ENCODE assay signal across 12 cellular contexts in genomic region chr2:179344280-179344961, GRCh38.
A peak's percentile ranks its signal among the peaks of the same experiment; 100 is the strongest.
DNase-seq lines count a peak whose midpoint lies in the region; ATAC-seq and TF ChIP-seq lines count a peak whose summit lies in the region.
"Had no signal": no experiment of that assay in that cellular context is flagged by ENCODE, and none has a peak within 500 bp of the region (broad histone marks: within the 10 kb centered on the region; RNA-seq: fewer than 3 reads in every experiment).

No MANE protein-coding gene starts in this region.

- TF ChIP-seq CTCF in HFFc6 (IDR thresholded peaks at IDR 0.05) = no peak
- TF ChIP-seq CTCF in ascending aorta (IDR thresholded peaks at IDR 0.05) = no peak
- TF ChIP-seq CTCF in hepatocyte (IDR thresholded peaks at IDR 0.05; ENCODE audit: poor library complexity) = no peak
- no peak for TF ChIP-seq CTCF in CD4-positive, alpha-beta T cell (IDR thresholded peaks at IDR 0.05)

- H3K4me1 ChIP-seq in ascending aorta (peaks cover 4 to 15% of the 10 kb centered on the region in 2 donors), hepatocyte (ENCODE audit: insufficient read depth) (peaks cover 14% of the 10 kb centered on the region), stomach smooth muscle (ENCODE audit: control insufficient read depth, insufficient read depth, low read length) (peaks cover 31% of the 10 kb centered on the region)

- WGBS in hepatocyte (ENCODE audit: low lambda C conversion rate, missing lambda C conversion rate) = 49% methylated on average over 4 of the region's 4 CpGs

- H3K79me2 ChIP-seq in hepatocyte = no peaks in the 10 kb centered on the region

- peak overlapping the region; percentile 29 for H2AFZ ChIP-seq in hepatocyte

- DNase-seq in HFFc6 (peak; percentile 23), ascending aorta (ENCODE audit: low spot score in 2 of 2) (no peak), hepatocyte (ENCODE audit: low spot score) (peak; percentile 35), MV-4-11 (lab: John Stamatoyannopoulos, UW) (no peak), hepatic stellate cell (ENCODE audit: low spot score) (no peak)
- no peak for DNase-seq in CD4-positive, alpha-beta T cell
- DNase-seq: activated gamma-delta T cell treated with Interleukin-2 at 50 U/mL for 16 hours, psoas muscle, T-cell had no signal

- no peak for ATAC-seq in CD4-positive, alpha-beta T cell (ENCODE audit: poor library complexity)
- no peak for ATAC-seq in HG03095 (IDR thresholded peaks at IDR 0.05; ENCODE audit: unreplicated experiment)
- ATAC-seq: psoas muscle, T-cell had no signal

- H3K4me3 ChIP-seq in ascending aorta = no peak overlapping the region
- H3K4me3 ChIP-seq in hepatocyte = no peak overlapping the region
- H3K4me3 ChIP-seq in stomach smooth muscle (ENCODE audit: low read length in 2 of 2) = no peak overlapping the region
- H3K4me3 ChIP-seq: psoas muscle had no signal

- H3K27me3 ChIP-seq in ascending aorta = no peaks in the 10 kb centered on the region
- no peaks in the 10 kb centered on the region for H3K27me3 ChIP-seq in hepatocyte
- H3K27me3 ChIP-seq in stomach smooth muscle (ENCODE audit: control insufficient read depth in 1 of 2, insufficient read depth in 2 of 2, low read length in 2 of 2) = no peaks in the 10 kb centered on the region
- H3K27me3 ChIP-seq in CD4-positive, alpha-beta T cell (ENCODE audit: control insufficient read depth, insufficient read depth, low read length) = no peaks in the 10 kb centered on the region

- H3K4me1 Mint-ChIP-seq in HFFc6 (ENCODE audit: low read depth) = peaks cover 23% of the 10 kb centered on the region
- no peaks in the 10 kb centered on the region for H3K4me1 Mint-ChIP-seq in CD4-positive, alpha-beta T cell (ENCODE audit: low read depth)
- H3K4me1 Mint-ChIP-seq: T-cell had no signal

- H3K36me3 ChIP-seq in ascending aorta (no peaks in the 10 kb centered on the region), hepatocyte (replicated peaks; ENCODE audit: insufficient read depth, low read depth) (no peaks in the 10 kb centered on the region), stomach smooth muscle (ENCODE audit: control insufficient read depth in 2 of 2, insufficient read depth in 2 of 2, low read length in 2 of 2) (no peaks in the 10 kb centered on the region)

- intact Hi-C loops in ascending aorta (cut with DNase I) = loop anchor here (5.0 kb wide), 2 partner anchors 82 to 127 kb away; partner anchors contain the start of gene SESTD1
- intact Hi-C loops in CD4-positive, alpha-beta T cell (cut with DNase I, micrococcal nuclease) = loop anchor here in 1 of 2 experiments (5.0 kb wide), 1 partner anchor 127 kb away; no protein-coding TSS in a partner anchor

- no peaks in the 10 kb centered on the region for H4K20me1 ChIP-seq in hepatocyte (ENCODE audit: insufficient read depth, poor library complexity, severe bottlenecking)

- H3K36me3 Mint-ChIP-seq in HFFc6 (ENCODE audit: low read depth) = no peaks in the 10 kb centered on the region
- H3K36me3 Mint-ChIP-seq in CD4-positive, alpha-beta T cell (ENCODE audit: low read depth) = no peaks in the 10 kb centered on the region
- H3K36me3 Mint-ChIP-seq: T-cell had no signal

- H3K9me3 Mint-ChIP-seq in HFFc6 = no peaks in the 10 kb centered on the region
- no peaks in the 10 kb centered on the region for H3K9me3 Mint-ChIP-seq in CD4-positive, alpha-beta T cell
- H3K9me3 Mint-ChIP-seq: stimulated activated naive CD8-positive, alpha-beta T cell treated with anti-CD3 and anti-CD28 coated beads, Interleukin-15, Interleukin-2, amounts not matched to agents 100 ng/mL and 50 ng/mL, for 24 hours; T-cell had no signal

- H3K9me2 ChIP-seq in hepatocyte (replicated peaks; ENCODE audit: insufficient read depth) = no peaks in the 10 kb centered on the region

- H3K27ac Mint-ChIP-seq in HFFc6 = peak overlapping the region; percentile 79
- H3K27ac Mint-ChIP-seq in CD4-positive, alpha-beta T cell = no peak overlapping the region
- H3K27ac Mint-ChIP-seq: stimulated activated naive CD8-positive, alpha-beta T cell treated with anti-CD3 and anti-CD28 coated beads, Interleukin-15, Interleukin-2, amounts not matched to agents 100 ng/mL and 50 ng/mL, for 24 hours; T-cell had no signal

- peak overlapping the region; percentile 26 for H3K4me2 ChIP-seq in hepatocyte

- CTCF ChIA-PET in CD4-positive, alpha-beta T cell (lab: Charles Lee) = no interaction called here

- H3K27me3 Mint-ChIP-seq in HFFc6 (ENCODE audit: insufficient read depth) = no peaks in the 10 kb centered on the region; the same call in 1 of the 2 replicates
- H3K27me3 Mint-ChIP-seq in CD4-positive, alpha-beta T cell = peaks cover 8% of the 10 kb centered on the region
- H3K27me3 Mint-ChIP-seq: stimulated activated naive CD8-positive, alpha-beta T cell treated with anti-CD3 and anti-CD28 coated beads, Interleukin-15, Interleukin-2, amounts not matched to agents 100 ng/mL and 50 ng/mL, for 24 hours; T-cell had no signal

- no peak overlapping the region for H3K9ac ChIP-seq in stomach smooth muscle (ENCODE audit: low read length in 2 of 2)

- H3K9me3 ChIP-seq in ascending aorta (no peaks in the 10 kb centered on the region), hepatocyte (ENCODE audit: low read depth) (no peaks in the 10 kb centered on the region), stomach smooth muscle (ENCODE audit: control insufficient read depth in 2 of 2, low read length in 2 of 2) (no peaks in the 10 kb centered on the region)
- no peaks in the 10 kb centered on the region for H3K9me3 ChIP-seq in CD4-positive, alpha-beta T cell (ENCODE audit: control insufficient read depth, low read length)
- H3K9me3 ChIP-seq: psoas muscle had no signal

- POLR2A ChIA-PET in CD4-positive, alpha-beta T cell (lab: Charles Lee) = no interaction called here

- H3K4me3 Mint-ChIP-seq in HFFc6 = no peak overlapping the region
- H3K4me3 Mint-ChIP-seq in CD4-positive, alpha-beta T cell = no peak overlapping the region
- H3K4me3 Mint-ChIP-seq: stimulated activated naive CD8-positive, alpha-beta T cell treated with anti-CD3 and anti-CD28 coated beads, Interleukin-15, Interleukin-2, amounts not matched to agents 100 ng/mL and 50 ng/mL, for 24 hours; T-cell had no signal

- H3K27ac ChIP-seq in ascending aorta = peak overlapping the region; percentile 71 to 74
- peak overlapping the region; percentile 62 for H3K27ac ChIP-seq in hepatocyte
- H3K27ac ChIP-seq in stomach smooth muscle (ENCODE audit: low read length) = peak overlapping the region; percentile 7
- no peak overlapping the region for H3K27ac ChIP-seq in CD4-positive, alpha-beta T cell (ENCODE audit: low read depth, low read length)
- H3K27ac ChIP-seq: psoas muscle had no signal

Comparison
In these comparisons a context has a peak if more than half of its experiments do, and no peak if none do; other contexts are left out.
1. DNase-seq: peak in HFFc6 (single experiment) and hepatocyte (single experiment); none in ascending aorta (0 of 2), CD4-positive, alpha-beta T cell (0 of 10), MV-4-11 (single experiment) and hepatic stellate cell (single experiment).